Comparison of ENCODE assay signal across 9 cellular contexts in genomic region chr14:21267431-21267845, GRCh38. TPM values are rescaled to one million over a fixed set of nuclear protein-coding genes. Genes with fewer than 3 reads are reported as not detected.
A peak's percentile ranks its signal among the peaks of the same experiment; 100 is the strongest.
DNase-seq lines count a peak whose midpoint lies in the region; ATAC-seq, FAIRE-seq and TF ChIP-seq lines count a peak whose summit lies in the region.
"Had no signal": no experiment of that assay in that cellular context is flagged by ENCODE, and none has a peak within 500 bp of the region (broad histone marks: within the 10 kb centered on the region; RNA-seq: fewer than 3 reads in every experiment).

No MANE protein-coding gene starts in this region.

- intact Hi-C loops in pancreas (cut with DNase I), result no loop called here

- H3K9me3 ChIP-seq in ES-I3 (ENCODE audit: control insufficient read depth, insufficient read depth, low read length) (no peaks in the 10 kb centered on the region), NT2/D1 (ENCODE audit: insufficient read depth, low read length) (no peaks in the 10 kb centered on the region), pancreas (no peaks in the 10 kb centered on the region)

- peak overlapping the region; percentile 96 for H3K4me3 ChIP-seq in NT2/D1 (ENCODE audit: insufficient read length, low read depth)
- H3K4me3 ChIP-seq in pancreas, result peak overlapping the region; percentile 19 to 84 (median 64)

- ATAC-seq in pancreas (no peak), HG03135 (IDR thresholded peaks at IDR 0.05; ENCODE audit: unreplicated experiment) (no peak), GM21786 (IDR thresholded peaks at IDR 0.05; ENCODE audit: unreplicated experiment) (no peak)

- H3K4me1 Mint-ChIP-seq in endothelial cell (ENCODE audit: unreplicated experiment), result peaks cover 47% of the 10 kb centered on the region

- WGBS in pancreas, 2 donors, result 1 to 2% methylated on average over 10 of the region's 10 CpGs

- H3K4me3 Mint-ChIP-seq in endothelial cell (ENCODE audit: unreplicated experiment), result peak overlapping the region; percentile 100

- H3K27me3 ChIP-seq in NT2/D1 (ENCODE audit: insufficient read depth, insufficient read length), result no peaks in the 10 kb centered on the region
- H3K27me3 ChIP-seq in pancreas, result no peaks in the 10 kb centered on the region

- H3K4me1 ChIP-seq in ES-I3 (ENCODE audit: insufficient read depth, low read length) (peaks cover 4% of the 10 kb centered on the region; the same call in 1 of the 2 replicates), NT2/D1 (ENCODE audit: insufficient read depth, insufficient read length) (no peaks in the 10 kb centered on the region), pancreas (peaks cover 29 to 42% (median 36%) of the 10 kb centered on the region in 3 donors)

- FAIRE-seq in pancreas (lab: Jason Lieb, UNC), result no peak

- peak overlapping the region in 2 of 4 donors; percentile 89 to 94 for H3K27ac ChIP-seq in pancreas

- peaks cover 22% of the 10 kb centered on the region for H3K27me3 Mint-ChIP-seq in endothelial cell (ENCODE audit: unreplicated experiment)

- H3K36me3 Mint-ChIP-seq in endothelial cell (ENCODE audit: low read depth, unreplicated experiment), result peaks cover 24% of the 10 kb centered on the region

- H3K27ac Mint-ChIP-seq in endothelial cell (ENCODE audit: unreplicated experiment), result peak overlapping the region; percentile 81

- DNase-seq in NT2/D1 (ENCODE audit: low read depth, low spot score) (no peak), endothelial cell (ENCODE audit: low spot score) (no peak), pancreas (no peak), HCEC 1CT (no peak)
- no peak for DNase-seq in stimulated activated CD4-positive, alpha-beta T cell treated with anti-CD3 and anti-CD28 coated beads, Interleukin-4, amount 100 ng/mL, for 1 hour

- H3K36me3 ChIP-seq in ES-I3 (ENCODE audit: insufficient read depth, low read length), result peaks cover 33% of the 10 kb centered on the region
- H3K36me3 ChIP-seq in NT2/D1 (ENCODE audit: insufficient read depth, insufficient read length, low read length), result peaks cover 61% of the 10 kb centered on the region
- H3K36me3 ChIP-seq in pancreas, result peaks cover 0 to 19% (median 5%) of the 10 kb centered on the region in 3 donors

- H3K9me3 Mint-ChIP-seq in endothelial cell (ENCODE audit: unreplicated experiment), result no peaks in the 10 kb centered on the region

- H3K9ac ChIP-seq in ES-I3 (ENCODE audit: low read depth, low read length) (peak overlapping the region; percentile 100), NT2/D1 (ENCODE audit: insufficient read length, low read depth) (peak overlapping the region; percentile 98)

- TF ChIP-seq CTCF in endothelial cell (IDR thresholded peaks at IDR 0.05; ENCODE audit: unreplicated experiment), result no peak
- TF ChIP-seq CTCF in pancreas (IDR thresholded peaks at IDR 0.05), result no peak

RNA-seq across cellular contexts. Expression of gene HNRNPC, which starts 1.8 kb away (rescaled TPM):
- total RNA-seq in endothelial cell (ENCODE audit: unreplicated experiment) (601 TPM), pancreas (100 to 1,000 TPM; 118 to 257 (median 175) TPM)
- 100 to 1,000 TPM; 259 to 269 TPM for polyA plus RNA-seq in pancreas

RNA-seq across cellular contexts. Expression of gene RPGRIP1, which starts 12.4 kb away (rescaled TPM):
- total RNA-seq in endothelial cell (ENCODE audit: unreplicated experiment) (1.5 TPM), pancreas (under 1 TPM in 3 of 6 donors, not detected in 3; 0.16 to 0.23 (median 0.21) TPM)
- under 1 TPM; 0.08 to 0.31 TPM for polyA plus RNA-seq in pancreas
- total RNA-seq: myocyte had no signal
